14 cellular contexts compared by ENCODE assay signal in genomic region chr17:73198201-73198929, GRCh38. TPM values are rescaled to one million over a fixed set of nuclear protein-coding genes. Genes with fewer than 3 reads are reported as not detected.
A peak's percentile ranks its signal among the peaks of the same experiment; 100 is the strongest.
DNase-seq lines count a peak whose midpoint lies in the region; ATAC-seq and TF ChIP-seq lines count a peak whose summit lies in the region.
"Had no signal": no experiment of that assay in that cellular context is flagged by ENCODE, and none has a peak within 500 bp of the region (broad histone marks: within the 10 kb centered on the region; RNA-seq: fewer than 3 reads in every experiment).

No MANE protein-coding gene starts in this region.

- H3K4me1 ChIP-seq in CD8-positive, alpha-beta T cell (ENCODE audit: insufficient read depth, low read length): peaks cover 23% of the 10 kb centered on the region
- H3K4me1 ChIP-seq in CD4-positive, alpha-beta memory T cell (ENCODE audit: insufficient read depth, low read length): peaks cover 24% of the 10 kb centered on the region

- no peak for ATAC-seq in CD8-positive, alpha-beta T cell
- ATAC-seq: Panc1 had no signal

- no peak overlapping the region for H3K4me3 Mint-ChIP-seq in activated naive CD4-positive, alpha-beta T cell treated with anti-CD3 and anti-CD28 coated beads, Interleukin-2, amount 10 ng/mL, durations not matched to agents 7 days and 5 days
- H3K4me3 Mint-ChIP-seq in CD8-positive, alpha-beta T cell: no peak overlapping the region
- no peak overlapping the region for H3K4me3 Mint-ChIP-seq in activated naive CD8-positive, alpha-beta T cell treated with anti-CD3 and anti-CD28 coated beads for 36 hours
- H3K4me3 Mint-ChIP-seq in nephron progenitor cell: no peak overlapping the region
- H3K4me3 Mint-ChIP-seq in CD4-positive, alpha-beta memory T cell: peak overlapping the region in 1 of 8 donors; percentile 3

- no peak for DNase-seq in activated naive CD4-positive, alpha-beta T cell treated with anti-CD3 and anti-CD28 coated beads, Interleukin-2, amount 10 ng/mL, durations not matched to agents 7 days and 5 days
- DNase-seq in activated naive CD4-positive, alpha-beta T cell (lab: John Stamatoyannopoulos, UW): no peak
- DNase-seq in CD8-positive, alpha-beta T cell: no peak
- DNase-seq in activated naive CD8-positive, alpha-beta T cell treated with anti-CD3 and anti-CD28 coated beads for 36 hours: no peak
- DNase-seq in nephron progenitor cell (no peak), GDM1 (lab: John Stamatoyannopoulos, UW) (no peak)
- no peak for DNase-seq in CD4-positive, alpha-beta memory T cell
- DNase-seq: COR-L47, NCI-H1105, NCI-H1694, NCI-H226, NCI-H524 treated with DMSO at 0.1 percent for 48 hours had no signal

- no peak overlapping the region for H3K4me3 ChIP-seq in CD8-positive, alpha-beta T cell (ENCODE audit: low read depth, low read length)
- H3K4me3 ChIP-seq in CD4-positive, alpha-beta memory T cell (ENCODE audit: low read length in 2 of 2): no peak overlapping the region
- H3K4me3 ChIP-seq: BLaER1 treated with 17β-estradiol and CSF1 and Interleukin-3, amounts not matched to agents 10 nM and 100 nM had no signal

- no peak overlapping the region for H3K27ac ChIP-seq in CD8-positive, alpha-beta T cell (ENCODE audit: low read depth, low read length)
- no peak overlapping the region for H3K27ac ChIP-seq in CD4-positive, alpha-beta memory T cell (ENCODE audit: low read depth, low read length)
- H3K27ac ChIP-seq: BLaER1 treated with 17β-estradiol and CSF1 and Interleukin-3, amounts not matched to agents 10 nM and 100 nM had no signal

- CTCF ChIA-PET in activated naive CD4-positive, alpha-beta T cell treated with anti-CD3 and anti-CD28 coated beads, Interleukin-2, amount 10 ng/mL, durations not matched to agents 7 days and 5 days (lab: Charles Lee): no interaction called here
- CTCF ChIA-PET in CD8-positive, alpha-beta T cell (lab: Charles Lee): interaction anchor here (1.5 kb wide), 1 partner anchor 57 kb away, joined by 6 read pairs; no protein-coding TSS in a partner anchor
- CTCF ChIA-PET in CD4-positive, alpha-beta memory T cell (lab: Charles Lee; ENCODE audit: partially characterized antibody): interaction anchor here (1.2 kb wide), 1 partner anchor 33 kb away, joined by 4 read pairs; a partner anchor contains a TSS

- H3K36me3 ChIP-seq in CD8-positive, alpha-beta T cell (ENCODE audit: insufficient read depth, low read length): peaks cover 54% of the 10 kb centered on the region
- H3K36me3 ChIP-seq in CD4-positive, alpha-beta memory T cell (ENCODE audit: insufficient read depth, low read length): peaks cover 70% of the 10 kb centered on the region

- no peaks in the 10 kb centered on the region for H3K9me3 ChIP-seq in CD8-positive, alpha-beta T cell (ENCODE audit: low read length)
- H3K9me3 ChIP-seq in CD4-positive, alpha-beta memory T cell (ENCODE audit: control insufficient read depth in 1 of 2, low read length in 2 of 2): no peaks in the 10 kb centered on the region
- H3K9me3 ChIP-seq: BLaER1 treated with 17β-estradiol and CSF1 and Interleukin-3, amounts not matched to agents 10 nM and 100 nM had no signal

- intact Hi-C loops in CD8-positive, alpha-beta T cell (cut with DNase I, micrococcal nuclease): no loop called here
- intact Hi-C loops in CD4-positive, alpha-beta memory T cell (cut with micrococcal nuclease): no loop called here

- no peaks in the 10 kb centered on the region for H3K27me3 Mint-ChIP-seq in activated naive CD4-positive, alpha-beta T cell treated with anti-CD3 and anti-CD28 coated beads, Interleukin-2, amount 10 ng/mL, durations not matched to agents 7 days and 5 days
- no peaks in the 10 kb centered on the region for H3K27me3 Mint-ChIP-seq in CD8-positive, alpha-beta T cell (ENCODE audit: low read depth)
- no peaks in the 10 kb centered on the region for H3K27me3 Mint-ChIP-seq in activated naive CD8-positive, alpha-beta T cell treated with anti-CD3 and anti-CD28 coated beads for 36 hours
- peaks cover 5% of the 10 kb centered on the region for H3K27me3 Mint-ChIP-seq in nephron progenitor cell (ENCODE audit: low read depth, poor library complexity)
- H3K27me3 Mint-ChIP-seq in CD4-positive, alpha-beta memory T cell: no peaks in the 10 kb centered on the region

- POLR2A ChIA-PET in CD8-positive, alpha-beta T cell (lab: Charles Lee): no interaction called here
- POLR2A ChIA-PET in CD4-positive, alpha-beta memory T cell (lab: Charles Lee; ENCODE audit: partially characterized antibody): interaction anchor here (1.0 to 1.6 kb wide), 2 partner anchors 13 to 30 kb away, joined by 3 to 4 read pairs; no protein-coding TSS in a partner anchor

- no peaks in the 10 kb centered on the region for H3K9me3 Mint-ChIP-seq in activated naive CD4-positive, alpha-beta T cell treated with anti-CD3 and anti-CD28 coated beads, Interleukin-2, amount 10 ng/mL, durations not matched to agents 7 days and 5 days
- H3K9me3 Mint-ChIP-seq in CD8-positive, alpha-beta T cell: no peaks in the 10 kb centered on the region
- no peaks in the 10 kb centered on the region for H3K9me3 Mint-ChIP-seq in activated naive CD8-positive, alpha-beta T cell treated with anti-CD3 and anti-CD28 coated beads for 36 hours
- H3K9me3 Mint-ChIP-seq in nephron progenitor cell: no peaks in the 10 kb centered on the region
- H3K9me3 Mint-ChIP-seq in CD4-positive, alpha-beta memory T cell: no peaks in the 10 kb centered on the region

- peak overlapping the region; percentile 20 for H3K27ac Mint-ChIP-seq in activated naive CD4-positive, alpha-beta T cell treated with anti-CD3 and anti-CD28 coated beads, Interleukin-2, amount 10 ng/mL, durations not matched to agents 7 days and 5 days
- H3K27ac Mint-ChIP-seq in CD8-positive, alpha-beta T cell: peak overlapping the region; percentile 25
- H3K27ac Mint-ChIP-seq in activated naive CD8-positive, alpha-beta T cell treated with anti-CD3 and anti-CD28 coated beads for 36 hours: peak overlapping the region; percentile 2
- peak overlapping the region; percentile 23 for H3K27ac Mint-ChIP-seq in nephron progenitor cell
- H3K27ac Mint-ChIP-seq in CD4-positive, alpha-beta memory T cell: peak overlapping the region in 3 of 7 donors; percentile 19 to 76 (median 38)

- H3K4me1 Mint-ChIP-seq in activated naive CD4-positive, alpha-beta T cell treated with anti-CD3 and anti-CD28 coated beads, Interleukin-2, amount 10 ng/mL, durations not matched to agents 7 days and 5 days: peaks cover 30% of the 10 kb centered on the region
- peaks cover 41% of the 10 kb centered on the region for H3K4me1 Mint-ChIP-seq in CD8-positive, alpha-beta T cell (ENCODE audit: low read depth)
- peaks cover 19% of the 10 kb centered on the region for H3K4me1 Mint-ChIP-seq in activated naive CD8-positive, alpha-beta T cell treated with anti-CD3 and anti-CD28 coated beads for 36 hours
- peaks cover 42% of the 10 kb centered on the region for H3K4me1 Mint-ChIP-seq in nephron progenitor cell
- peaks cover 21 to 50% (median 32%) of the 10 kb centered on the region in 4 donors for H3K4me1 Mint-ChIP-seq in CD4-positive, alpha-beta memory T cell

- no peak for TF ChIP-seq CTCF in CD8-positive, alpha-beta T cell (IDR thresholded peaks at IDR 0.05)
- TF ChIP-seq CTCF in nephron progenitor cell (IDR thresholded peaks at IDR 0.05): no peak

- no peaks in the 10 kb centered on the region for H3K27me3 ChIP-seq in CD8-positive, alpha-beta T cell (ENCODE audit: insufficient read depth, low read length)
- no peaks in the 10 kb centered on the region for H3K27me3 ChIP-seq in CD4-positive, alpha-beta memory T cell (ENCODE audit: insufficient read depth, low read length)
- H3K27me3 ChIP-seq: BLaER1 treated with 17β-estradiol and CSF1 and Interleukin-3, amounts not matched to agents 10 nM and 100 nM had no signal

- H3K36me3 Mint-ChIP-seq in activated naive CD4-positive, alpha-beta T cell treated with anti-CD3 and anti-CD28 coated beads, Interleukin-2, amount 10 ng/mL, durations not matched to agents 7 days and 5 days: peaks cover 67% of the 10 kb centered on the region
- H3K36me3 Mint-ChIP-seq in CD8-positive, alpha-beta T cell: peaks cover 82% of the 10 kb centered on the region
- H3K36me3 Mint-ChIP-seq in activated naive CD8-positive, alpha-beta T cell treated with anti-CD3 and anti-CD28 coated beads for 36 hours: peaks cover 41% of the 10 kb centered on the region
- peaks cover 70% of the 10 kb centered on the region for H3K36me3 Mint-ChIP-seq in nephron progenitor cell (ENCODE audit: low read depth)
- peaks cover 58 to 75% of the 10 kb centered on the region in 2 donors for H3K36me3 Mint-ChIP-seq in CD4-positive, alpha-beta memory T cell

RNA-seq across cellular contexts. Expression of gene COG1, which starts 5.5 kb away (rescaled TPM):
- total RNA-seq in CD8-positive, alpha-beta T cell: 10 to 100 TPM; 91.3 to 95.6 TPM
- total RNA-seq in activated naive CD8-positive, alpha-beta T cell treated with anti-CD3 and anti-CD28 coated beads for 36 hours: 10 to 100 TPM; 23.4 to 27.7 TPM
- total RNA-seq in CD4-positive, alpha-beta memory T cell: 10 to 100 TPM; 76.2 to 81.6 TPM
- 10 to 100 TPM; 13.1 to 38.1 TPM for polyA plus RNA-seq in CD4-positive, alpha-beta memory T cell

RNA-seq across cellular contexts. Expression of gene SSTR2, which starts 33.6 kb away (rescaled TPM):
- not detected for total RNA-seq in CD8-positive, alpha-beta T cell
- under 1 TPM; 0.04 to 0.16 TPM for total RNA-seq in activated naive CD8-positive, alpha-beta T cell treated with anti-CD3 and anti-CD28 coated beads for 36 hours
- total RNA-seq in CD4-positive, alpha-beta memory T cell: not detected
- not detected for polyA plus RNA-seq in CD4-positive, alpha-beta memory T cell
